Comparison of ENCODE assay signal across 14 cellular contexts in genomic region chrX:150704030-150704613, GRCh38. TPM values are rescaled to one million over a fixed set of nuclear protein-coding genes. Genes with fewer than 3 reads are reported as not detected.
DNase-seq lines count a peak whose midpoint lies in the region; ATAC-seq lines count a peak whose summit lies in the region.
"Had no signal": no experiment of that assay in that cellular context is flagged by ENCODE, and none has a peak within 500 bp of the region (broad histone marks: within the 10 kb centered on the region; RNA-seq: fewer than 3 reads in every experiment).

No MANE protein-coding gene starts in this region.

- DNase-seq in activated T-cell treated with anti-CD3 and anti-CD28 coated beads for 48 hours (ENCODE audit: low read depth) (peak; percentile 8), activated T-cell treated with anti-CD3 and anti-CD28 coated beads for 4 hours (no peak), fibroblast of peridontal ligament (ENCODE audit: extremely low read depth) (peak; percentile 22), GOT3 (lab: John Stamatoyannopoulos, UW) (no peak), UCSD-AML1 (lab: John Stamatoyannopoulos, UW; ENCODE audit: unreplicated experiment) (no peak)
- DNase-seq in stimulated activated effector memory CD8-positive, alpha-beta T cell treated with anti-CD3 and anti-CD28 coated beads, Interleukin-12 subunit alpha, Interleukin-12 subunit beta, amount 100 ng/mL, for 72 hours (ENCODE audit: low spot score in 2 of 2), result no peak
- no peak for DNase-seq in activated CD8-positive, alpha-beta memory T cell treated with anti-CD3 and anti-CD28 coated beads for 24 hours
- DNase-seq: AML-193; HCEC 1CT; KBM-7; naive thymus-derived CD8-positive, alpha-beta T cell; NCI-H2081 treated with DMSO at 0.1 percent for 48 hours; stomach had no signal

- peak; percentile 90 for ATAC-seq in activated T-helper 17 cell treated with anti-CD3 and anti-CD28 coated beads, Interleukin-2, amount 50 U/mL, for 72 hours (replicated peaks)
- peak; percentile 96 for ATAC-seq in stimulated activated effector memory CD8-positive, alpha-beta T cell treated with anti-CD3 and anti-CD28 coated beads, Interleukin-12 subunit alpha, Interleukin-12 subunit beta, amount 100 ng/mL, for 72 hours
- ATAC-seq: naive thymus-derived CD8-positive, alpha-beta T cell had no signal

- H3K4me3 Mint-ChIP-seq in activated T-helper 17 cell treated with anti-CD3 and anti-CD28 coated beads, Interleukin-2, amount 50 U/mL, for 72 hours, result peak overlapping the region; percentile 80
- H3K4me3 Mint-ChIP-seq in stimulated activated effector memory CD8-positive, alpha-beta T cell treated with anti-CD3 and anti-CD28 coated beads, Interleukin-12 subunit alpha, Interleukin-12 subunit beta, amount 100 ng/mL, for 72 hours, result peak overlapping the region; percentile 51
- H3K4me3 Mint-ChIP-seq: naive thymus-derived CD8-positive, alpha-beta T cell had no signal

- peak overlapping the region; percentile 94 for H3K27ac Mint-ChIP-seq in activated T-helper 17 cell treated with anti-CD3 and anti-CD28 coated beads, Interleukin-2, amount 50 U/mL, for 72 hours
- peak overlapping the region; percentile 88 for H3K27ac Mint-ChIP-seq in stimulated activated effector memory CD8-positive, alpha-beta T cell treated with anti-CD3 and anti-CD28 coated beads, Interleukin-12 subunit alpha, Interleukin-12 subunit beta, amount 100 ng/mL, for 72 hours

- peaks cover 80% of the 10 kb centered on the region for H3K36me3 Mint-ChIP-seq in activated T-helper 17 cell treated with anti-CD3 and anti-CD28 coated beads, Interleukin-2, amount 50 U/mL, for 72 hours (ENCODE audit: low read depth)
- peaks cover 48% of the 10 kb centered on the region for H3K36me3 Mint-ChIP-seq in stimulated activated effector memory CD8-positive, alpha-beta T cell treated with anti-CD3 and anti-CD28 coated beads, Interleukin-12 subunit alpha, Interleukin-12 subunit beta, amount 100 ng/mL, for 72 hours

- no peaks in the 10 kb centered on the region for H3K27me3 Mint-ChIP-seq in activated T-helper 17 cell treated with anti-CD3 and anti-CD28 coated beads, Interleukin-2, amount 50 U/mL, for 72 hours
- H3K27me3 Mint-ChIP-seq: naive thymus-derived CD8-positive, alpha-beta T cell had no signal

- no peaks in the 10 kb centered on the region for H3K9me3 Mint-ChIP-seq in activated T-helper 17 cell treated with anti-CD3 and anti-CD28 coated beads, Interleukin-2, amount 50 U/mL, for 72 hours
- H3K9me3 Mint-ChIP-seq in stimulated activated effector memory CD8-positive, alpha-beta T cell treated with anti-CD3 and anti-CD28 coated beads, Interleukin-12 subunit alpha, Interleukin-12 subunit beta, amount 100 ng/mL, for 72 hours, result no peaks in the 10 kb centered on the region
- H3K9me3 Mint-ChIP-seq: naive thymus-derived CD8-positive, alpha-beta T cell had no signal

- H3K4me1 Mint-ChIP-seq in activated T-helper 17 cell treated with anti-CD3 and anti-CD28 coated beads, Interleukin-2, amount 50 U/mL, for 72 hours, result peaks cover 23% of the 10 kb centered on the region
- H3K4me1 Mint-ChIP-seq in stimulated activated effector memory CD8-positive, alpha-beta T cell treated with anti-CD3 and anti-CD28 coated beads, Interleukin-12 subunit alpha, Interleukin-12 subunit beta, amount 100 ng/mL, for 72 hours, result peaks cover 25% of the 10 kb centered on the region

RNA-seq across cellular contexts. Expression of gene MTMR1, which starts 10.9 kb away (rescaled TPM):
- 10 to 100 TPM; 25.5 to 36.0 TPM for total RNA-seq in activated T-helper 17 cell treated with anti-CD3 and anti-CD28 coated beads, Interleukin-2, amount 50 U/mL, for 72 hours

Comparison
In these comparisons a context has a peak if more than half of its experiments do, and no peak if none do; other contexts are left out.
1. DNase-seq: peak in activated T-cell treated with anti-CD3 and anti-CD28 coated beads for 48 hours (single experiment) and fibroblast of peridontal ligament (single experiment); none in activated T-cell treated with anti-CD3 and anti-CD28 coated beads for 4 hours (single experiment), stimulated activated effector memory CD8-positive, alpha-beta T cell treated with anti-CD3 and anti-CD28 coated beads, Interleukin-12 subunit alpha, Interleukin-12 subunit beta, amount 100 ng/mL, for 72 hours (0 of 2), activated CD8-positive, alpha-beta memory T cell treated with anti-CD3 and anti-CD28 coated beads for 24 hours (single experiment), GOT3 (single experiment) and UCSD-AML1 (single experiment).